In the genomic region with DNA sequence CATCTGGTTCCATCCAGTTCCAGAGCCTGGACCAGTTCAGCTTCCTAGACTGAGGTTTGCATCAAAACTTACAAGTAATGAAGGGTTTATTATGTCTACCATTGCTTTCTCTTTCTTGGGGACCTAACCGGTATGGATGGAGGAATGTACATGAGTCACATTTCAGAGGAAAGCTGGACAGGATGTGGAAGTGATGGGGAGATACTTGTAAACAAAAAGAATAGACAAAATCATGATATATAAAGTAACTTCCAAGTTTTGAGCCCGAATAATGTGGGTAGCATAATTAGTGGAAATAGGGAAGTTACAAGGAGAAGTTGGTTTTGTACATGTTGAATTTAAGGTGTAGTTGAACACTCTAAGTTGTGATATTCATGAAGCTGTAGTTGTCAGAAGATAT, we compare ENCODE assay signal across 12 cellular contexts. TPM values are rescaled to one million over a fixed set of nuclear protein-coding genes. Genes with fewer than 3 reads are reported as not detected.
A peak's percentile ranks its signal among the peaks of the same experiment; 100 is the strongest.
DNase-seq lines count a peak whose midpoint lies in the region; ATAC-seq, FAIRE-seq and TF ChIP-seq lines count a peak whose summit lies in the region.
"Had no signal": no experiment of that assay in that cellular context is flagged by ENCODE, and none has a peak within 500 bp of the region (broad histone marks: within the 10 kb centered on the region; RNA-seq: fewer than 3 reads in every experiment).

No MANE protein-coding gene starts in this region.

- no peaks in the 10 kb centered on the region for H3K36me3 ChIP-seq in endothelial cell of umbilical vein (ENCODE audit: control insufficient read depth in 2 of 2, extremely low read depth in 1 of 2, insufficient read depth in 2 of 2, low read length in 2 of 2)
- H3K36me3 ChIP-seq in left lung: no peaks in the 10 kb centered on the region

- TF ChIP-seq CTCF in endothelial cell of umbilical vein (IDR thresholded peaks at IDR 0.05; ENCODE audit: extremely low read depth in 1 of 2, insufficient read depth in 1 of 2, low read depth in 1 of 2, low read length in 2 of 2): no peak
- TF ChIP-seq CTCF in progenitor cell of endocrine pancreas (IDR thresholded peaks at IDR 0.05; ENCODE audit: unreplicated experiment): no peak
- TF ChIP-seq CTCF in left lung (IDR thresholded peaks at IDR 0.05): no peak

- DNase-seq in EH (ENCODE audit: low read depth) (peak; percentile 83), NCI-H226 (peak; percentile 48), endothelial cell of umbilical vein (ENCODE audit: low read depth, low spot score) (peak; percentile 69), progenitor cell of endocrine pancreas (ENCODE audit: low spot score, unreplicated experiment) (no peak), left lung (no peak), epidermal melanocyte (ENCODE audit: insufficient read length, low spot score) (no peak), NCI-H526 treated with DMSO at 0.1 percent for 48 hours (lab: John Stamatoyannopoulos, UW) (no peak)
- DNase-seq: activated naive CD4-positive, alpha-beta T cell treated with Interleukin-2 at 50 U/mL for 16 hours; effector CD8-positive, alpha-beta T cell; NCI-H1105 treated with DMSO at 0.1 percent for 48 hours had no signal

- POLR2A ChIA-PET in endothelial cell of umbilical vein (lab: Charles Lee): no interaction called here

- no peaks in the 10 kb centered on the region for H3K9me1 ChIP-seq in endothelial cell of umbilical vein (replicated peaks; ENCODE audit: control insufficient read depth, extremely low read depth, insufficient read depth, low read length)

- H3K27me3 Mint-ChIP-seq in progenitor cell of endocrine pancreas: no peaks in the 10 kb centered on the region

- peaks cover 66% of the 10 kb centered on the region for H3K4me1 Mint-ChIP-seq in progenitor cell of endocrine pancreas (ENCODE audit: low read depth)

- H3K9ac ChIP-seq in endothelial cell of umbilical vein (replicated peaks; ENCODE audit: extremely low read depth, insufficient read depth, low read length): no peak overlapping the region

- no peak overlapping the region for H2AFZ ChIP-seq in endothelial cell of umbilical vein (ENCODE audit: low read depth, low read length)

- H3K9me3 ChIP-seq in endothelial cell of umbilical vein (replicated peaks; ENCODE audit: control insufficient read depth, insufficient read depth, low read length) (no peaks in the 10 kb centered on the region), left lung (no peaks in the 10 kb centered on the region)

- H4K20me1 ChIP-seq in endothelial cell of umbilical vein (replicated peaks; ENCODE audit: control insufficient read depth, extremely low read depth, insufficient read depth, low read length): no peaks in the 10 kb centered on the region

- intact Hi-C loops in endothelial cell of umbilical vein (cut with micrococcal nuclease) (loop anchor here (1.0 kb wide), 2 partner anchors 14 to 27 kb away; partner anchors contain the start of gene FNIP2), left lung (cut with DNase I) (no loop called here)

- H3K4me1 ChIP-seq in endothelial cell of umbilical vein (ENCODE audit: control insufficient read depth, extremely low read depth, insufficient read depth, low read length) (peaks cover 49% of the 10 kb centered on the region), left lung (peaks cover 30 to 85% of the 10 kb centered on the region in 2 donors)

- FAIRE-seq in endothelial cell of umbilical vein (lab: Jason Lieb, UNC): peak; percentile 87

- H3K27me3 ChIP-seq in endothelial cell of umbilical vein (ENCODE audit: control insufficient read depth in 2 of 2, insufficient read depth in 2 of 2, low read length in 2 of 2) (no peaks in the 10 kb centered on the region), left lung (no peaks in the 10 kb centered on the region)

- dilution Hi-C loops in endothelial cell of umbilical vein (cut with MboI; ENCODE audit: extremely low pct_ligation_motif_present, low sequenced_read_pairs): no loop called here

- H3K4me3 ChIP-seq in endothelial cell of umbilical vein (replicated peaks in 1 of 3; ENCODE audit: insufficient read depth in 1 of 3, low read depth in 1 of 3, low read length in 3 of 3) (no peak overlapping the region), left lung (no peak overlapping the region)
- H3K4me3 ChIP-seq: skin epidermis had no signal

- peaks cover 29% of the 10 kb centered on the region for H3K79me2 ChIP-seq in endothelial cell of umbilical vein (ENCODE audit: control insufficient read depth, insufficient read depth, low read length)

- no peaks in the 10 kb centered on the region for H3K36me3 Mint-ChIP-seq in progenitor cell of endocrine pancreas (ENCODE audit: insufficient read depth)

- peak overlapping the region; percentile 70 for H3K4me2 ChIP-seq in endothelial cell of umbilical vein (ENCODE audit: insufficient read depth, low read length)

- TF ChIP-seq POLR2A in endothelial cell of umbilical vein (IDR thresholded peaks at IDR 0.05; ENCODE audit: low read depth, low read length): no peak

- CTCF ChIA-PET in endothelial cell of umbilical vein (lab: Charles Lee): interaction anchor here (0.9 to 2.0 kb wide), 2 partner anchors 9 to 27 kb away, joined by 3 to 10 read pairs; no protein-coding TSS in a partner anchor

- BruUV-seq in endothelial cell of umbilical vein (replicated peaks; lab: Mats Ljungman, UMichigan): no TSS peak

- H3K27ac ChIP-seq in endothelial cell of umbilical vein (ENCODE audit: insufficient read depth, low read depth, low read length): peak overlapping the region; percentile 51
- peak overlapping the region in 1 of 2 donors; percentile 31 for H3K27ac ChIP-seq in left lung

- H3K4me3 Mint-ChIP-seq in progenitor cell of endocrine pancreas (ENCODE audit: low read depth): no peak overlapping the region

- peak overlapping the region; percentile 89 for H3K27ac Mint-ChIP-seq in progenitor cell of endocrine pancreas

- no peaks in the 10 kb centered on the region for H3K9me3 Mint-ChIP-seq in progenitor cell of endocrine pancreas (ENCODE audit: low read depth)

- ATAC-seq in left lung (no peak), GM21515 (IDR thresholded peaks at IDR 0.05; ENCODE audit: unreplicated experiment) (no peak)

TF ChIP-seq in endothelial cell of umbilical vein, 7 proteins besides CTCF, POLR2A, EP300 and RAD21:
- no peak for TF ChIP-seq MAX (IDR thresholded peaks at IDR 0.05; ENCODE audit: insufficient read depth, insufficient read length)
- TF ChIP-seq JUN (IDR thresholded peaks at IDR 0.05; ENCODE audit: borderline replicate concordance, insufficient read depth, insufficient read length, low read depth): peak; percentile 61
- TF ChIP-seq FOS (IDR thresholded peaks at IDR 0.05; ENCODE audit: borderline replicate concordance, insufficient read depth, low read length): peak; percentile 71
- peak; percentile 42 for TF ChIP-seq GATA2 (IDR thresholded peaks at IDR 0.05; ENCODE audit: insufficient read depth, insufficient read length, low read depth, low read length)

RNA-seq across cellular contexts. Expression of gene FNIP2, which starts 14.9 kb away (rescaled TPM):
- total RNA-seq in endothelial cell of umbilical vein: 13.6 and 14.4 TPM in 2 replicates
- polyA plus RNA-seq in endothelial cell of umbilical vein: 2.6 and 4.5 TPM in 2 replicates
- 3.5 and 4.2 TPM in 2 replicates for polyA plus RNA-seq in endothelial cell of umbilical vein (2011; cell fraction: cytosol; rRNA removed)
- 7.5 and 8.0 TPM in 2 replicates for polyA plus RNA-seq in endothelial cell of umbilical vein (2011; cell fraction: nucleus; rRNA removed)
- polyA plus RNA-seq in endothelial cell of umbilical vein (2012): 3.1 and 4.1 TPM in 2 replicates
- 15.5 and 16.7 TPM in 2 replicates for polyA minus RNA-seq in endothelial cell of umbilical vein
- 0.51 TPM for polyA minus RNA-seq in endothelial cell of umbilical vein (2011; cell fraction: cytosol; rRNA and poly(A)+ RNA removed)
- 26.0 and 35.9 TPM in 2 replicates for polyA minus RNA-seq in endothelial cell of umbilical vein (2011; cell fraction: nucleus; rRNA and poly(A)+ RNA removed)
- 53.8 and 56.0 TPM in 2 replicates for total RNA-seq in progenitor cell of endocrine pancreas
- total RNA-seq in left lung: 10 to 100 TPM; 56.6 to 71.2 TPM

Comparison
In these comparisons a context has a peak if more than half of its experiments do, and no peak if none do; other contexts are left out.
1. DNase-seq: peak in EH (single experiment), NCI-H226 (single experiment) and endothelial cell of umbilical vein (single experiment); none in progenitor cell of endocrine pancreas (single experiment), left lung (0 of 2), epidermal melanocyte (single experiment) and NCI-H526 treated with DMSO at 0.1 percent for 48 hours (single experiment).